8 cellular contexts compared by ENCODE assay signal in the genomic region with DNA sequence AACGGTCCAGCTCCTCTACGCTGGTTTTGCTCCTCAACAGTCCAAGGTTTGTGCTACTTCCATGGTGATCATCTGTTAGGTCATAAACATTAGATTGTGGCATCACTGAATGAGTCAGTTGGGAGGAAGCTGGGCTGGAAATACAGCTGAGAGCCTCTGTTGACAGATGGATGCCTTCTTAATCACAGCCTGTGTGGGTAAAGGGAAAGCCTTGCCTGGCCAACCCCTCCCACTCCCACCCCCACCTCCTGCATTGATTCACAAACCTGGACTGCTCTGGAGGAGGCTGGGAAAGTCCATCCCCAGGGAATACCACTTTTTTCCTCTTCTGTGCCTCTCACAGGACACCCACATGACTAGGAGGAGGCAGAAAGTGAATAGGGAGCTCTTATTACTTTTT.
DNase-seq lines count a peak whose midpoint lies in the region; ATAC-seq and TF ChIP-seq lines count a peak whose summit lies in the region.

No MANE protein-coding gene starts in this region.

- H3K9me3 ChIP-seq in MM.1S (replicated peaks; ENCODE audit: insufficient read depth, low read length): no peaks in the 10 kb centered on the region

- H3K4me3 Mint-ChIP-seq in endothelial cell (ENCODE audit: unreplicated experiment): no peak overlapping the region
- H3K4me3 Mint-ChIP-seq in activated CD4-positive, alpha-beta T cell treated with anti-CD3 and anti-CD28 coated beads, Interleukin-2, amount 10 ng/mL, durations not matched to agents 7 days and 5 days: no peak overlapping the region

- no peaks in the 10 kb centered on the region for H3K9me2 ChIP-seq in MM.1S (replicated peaks; ENCODE audit: insufficient read depth, low read length)

- H2AFZ ChIP-seq in MM.1S (ENCODE audit: low read length): no peak overlapping the region

- H3K4me3 ChIP-seq in MM.1S (ENCODE audit: low read length): no peak overlapping the region

- no peaks in the 10 kb centered on the region for H3K36me3 Mint-ChIP-seq in endothelial cell (ENCODE audit: low read depth, unreplicated experiment)
- H3K36me3 Mint-ChIP-seq in activated CD4-positive, alpha-beta T cell treated with anti-CD3 and anti-CD28 coated beads, Interleukin-2, amount 10 ng/mL, durations not matched to agents 7 days and 5 days (ENCODE audit: low read depth): no peaks in the 10 kb centered on the region

- H3K27ac ChIP-seq in MM.1S (ENCODE audit: low read length): no peak overlapping the region

- TF ChIP-seq CTCF in endothelial cell (IDR thresholded peaks at IDR 0.05; ENCODE audit: unreplicated experiment): no peak
- TF ChIP-seq CTCF in omental fat pad (IDR thresholded peaks at IDR 0.05): no peak
- TF ChIP-seq CTCF in MM.1S (IDR thresholded peaks at IDR 0.05; ENCODE audit: low read length): no peak

- no peaks in the 10 kb centered on the region for H3F3A ChIP-seq in MM.1S (ENCODE audit: insufficient read depth, low read length)

- peak overlapping the region; percentile 91 for H3K27ac Mint-ChIP-seq in endothelial cell (ENCODE audit: unreplicated experiment)
- no peak overlapping the region for H3K27ac Mint-ChIP-seq in activated CD4-positive, alpha-beta T cell treated with anti-CD3 and anti-CD28 coated beads, Interleukin-2, amount 10 ng/mL, durations not matched to agents 7 days and 5 days

- H4K20me1 ChIP-seq in MM.1S (ENCODE audit: insufficient read depth, low read length): no peaks in the 10 kb centered on the region

- H3K4me2 ChIP-seq in MM.1S (ENCODE audit: low read depth, low read length): no peak overlapping the region

- no peaks in the 10 kb centered on the region for H3K9me3 Mint-ChIP-seq in endothelial cell (ENCODE audit: unreplicated experiment)
- H3K9me3 Mint-ChIP-seq in activated CD4-positive, alpha-beta T cell treated with anti-CD3 and anti-CD28 coated beads, Interleukin-2, amount 10 ng/mL, durations not matched to agents 7 days and 5 days: no peaks in the 10 kb centered on the region

- peak; percentile 79 for DNase-seq in DMS153 treated with DMSO at 0.1 percent for 48 hours (lab: John Stamatoyannopoulos, UW; ENCODE audit: unreplicated experiment)
- peak; percentile 64 for DNase-seq in NCI-H446 treated with DMSO at 0.1 percent for 48 hours (lab: John Stamatoyannopoulos, UW)
- DNase-seq in endothelial cell (ENCODE audit: low spot score): no peak
- DNase-seq in omental fat pad (ENCODE audit: low spot score): no peak
- DNase-seq in head of caudate nucleus: no peak
- DNase-seq in activated CD4-positive, alpha-beta T cell treated with anti-CD3 and anti-CD28 coated beads, Interleukin-2, amount 10 ng/mL, durations not matched to agents 7 days and 5 days: no peak
- DNase-seq in MM.1S: no peak

- H3K4me1 ChIP-seq in MM.1S (ENCODE audit: low read length): no peaks in the 10 kb centered on the region

- CTCF ChIA-PET in activated CD4-positive, alpha-beta T cell treated with anti-CD3 and anti-CD28 coated beads, Interleukin-2, amount 10 ng/mL, durations not matched to agents 7 days and 5 days (lab: Charles Lee): no interaction called here

- no peak overlapping the region for H3K9ac ChIP-seq in MM.1S (ENCODE audit: low read length)

- H3K79me2 ChIP-seq in MM.1S (ENCODE audit: low read length): no peaks in the 10 kb centered on the region

- no peaks in the 10 kb centered on the region for H3K36me3 ChIP-seq in MM.1S (replicated peaks; ENCODE audit: insufficient read depth, low read length)

- H3K4me1 Mint-ChIP-seq in endothelial cell (ENCODE audit: unreplicated experiment): peaks cover 8% of the 10 kb centered on the region
- H3K4me1 Mint-ChIP-seq in activated CD4-positive, alpha-beta T cell treated with anti-CD3 and anti-CD28 coated beads, Interleukin-2, amount 10 ng/mL, durations not matched to agents 7 days and 5 days: no peaks in the 10 kb centered on the region

- intact Hi-C loops in head of caudate nucleus (cut with DNase I): no loop called here

- ATAC-seq in omental fat pad (ENCODE audit: low FRiP score) (peak; percentile 96), HG03520 (IDR thresholded peaks at IDR 0.05; ENCODE audit: unreplicated experiment) (no peak)

- peaks cover 5% of the 10 kb centered on the region for H3K27me3 Mint-ChIP-seq in endothelial cell (ENCODE audit: unreplicated experiment)
- H3K27me3 Mint-ChIP-seq in activated CD4-positive, alpha-beta T cell treated with anti-CD3 and anti-CD28 coated beads, Interleukin-2, amount 10 ng/mL, durations not matched to agents 7 days and 5 days: peaks cover 7% of the 10 kb centered on the region

- H3K27me3 ChIP-seq in MM.1S (replicated peaks; ENCODE audit: insufficient read depth, low read length): no peaks in the 10 kb centered on the region

- POLR2A ChIA-PET in activated CD4-positive, alpha-beta T cell treated with anti-CD3 and anti-CD28 coated beads, Interleukin-2, amount 10 ng/mL, durations not matched to agents 7 days and 5 days (lab: Charles Lee): no interaction called here

Comparison
In these comparisons a context has a peak if more than half of its experiments do, and no peak if none do; other contexts are left out.
1. DNase-seq: peak in DMS153 treated with DMSO at 0.1 percent for 48 hours (single experiment) and NCI-H446 treated with DMSO at 0.1 percent for 48 hours (single experiment); none in endothelial cell (single experiment), omental fat pad (single experiment), head of caudate nucleus (0 of 42), activated CD4-positive, alpha-beta T cell treated with anti-CD3 and anti-CD28 coated beads, Interleukin-2, amount 10 ng/mL, durations not matched to agents 7 days and 5 days (single experiment) and MM.1S (single experiment).